Comparison of ENCODE assay signal across 8 cellular contexts in genomic region chr14:77615231-77616132, GRCh38.
DNase-seq lines count a peak whose midpoint lies in the region; ATAC-seq and TF ChIP-seq lines count a peak whose summit lies in the region.

No MANE protein-coding gene starts in this region.

- H3K4me3 Mint-ChIP-seq in stimulated activated memory B cell treated with anti-CD40 and anti-IgM and Interleukin-4, amounts not matched to agents 10 μg/mL and 1 μg/mL and 100 μg/mL, for 72 hours, result peak overlapping the region; percentile 87

- peak overlapping the region; percentile 88 for H3K9ac ChIP-seq in NT2/D1 (ENCODE audit: insufficient read length, low read depth)

- no peaks in the 10 kb centered on the region for H3K4me1 ChIP-seq in NT2/D1 (ENCODE audit: insufficient read depth, insufficient read length)

- intact Hi-C loops in posterior cingulate gyrus (cut with DNase I), result loop anchor here (2.0 to 10.0 kb wide), 4 partner anchors 59 to 291 kb away; partner anchors contain the start of genes AHSA1, ALKBH1, GSTZ1 and POMT2

- H3K9me3 Mint-ChIP-seq in stimulated activated memory B cell treated with anti-CD40 and anti-IgM and Interleukin-4, amounts not matched to agents 10 μg/mL and 1 μg/mL and 100 μg/mL, for 72 hours, result no peaks in the 10 kb centered on the region

- H3K4me3 ChIP-seq in NT2/D1 (ENCODE audit: insufficient read length, low read depth) (peak overlapping the region; percentile 74), astrocyte of the cerebellum (ENCODE audit: low read depth, low read length) (peak overlapping the region; percentile 80)

- H3K4me1 Mint-ChIP-seq in stimulated activated memory B cell treated with anti-CD40 and anti-IgM and Interleukin-4, amounts not matched to agents 10 μg/mL and 1 μg/mL and 100 μg/mL, for 72 hours, result peaks cover 39% of the 10 kb centered on the region

- ATAC-seq in stimulated activated memory B cell treated with anti-CD40 and anti-IgM and Interleukin-4, amounts not matched to agents 10 μg/mL and 1 μg/mL and 100 μg/mL, for 72 hours, result no peak
- no peak for ATAC-seq in GM21381 (IDR thresholded peaks at IDR 0.05; ENCODE audit: unreplicated experiment)

- no peaks in the 10 kb centered on the region for H3K27me3 Mint-ChIP-seq in stimulated activated memory B cell treated with anti-CD40 and anti-IgM and Interleukin-4, amounts not matched to agents 10 μg/mL and 1 μg/mL and 100 μg/mL, for 72 hours

- H3K27ac Mint-ChIP-seq in stimulated activated memory B cell treated with anti-CD40 and anti-IgM and Interleukin-4, amounts not matched to agents 10 μg/mL and 1 μg/mL and 100 μg/mL, for 72 hours, result peak overlapping the region; percentile 82

- peak overlapping the region; percentile 90 for H3K27ac ChIP-seq in layer of hippocampus (ENCODE audit: low read depth, low read length)

- DNase-seq in NCI-H82 (lab: John Stamatoyannopoulos, UW) (peak; percentile 26), NCI-H82 treated with DMSO at 0.1 percent for 48 hours (lab: John Stamatoyannopoulos, UW; ENCODE audit: unreplicated experiment) (no peak), NT2/D1 (ENCODE audit: low read depth, low spot score) (no peak), astrocyte of the cerebellum (ENCODE audit: low read depth) (no peak), posterior cingulate gyrus (no peak)

- H3K27me3 ChIP-seq in NT2/D1 (ENCODE audit: insufficient read depth, insufficient read length) (no peaks in the 10 kb centered on the region), layer of hippocampus (ENCODE audit: control insufficient read depth, insufficient read depth, low read length) (no peaks in the 10 kb centered on the region)

- no peak for TF ChIP-seq CTCF in astrocyte of the cerebellum (IDR thresholded peaks at IDR 0.05; ENCODE audit: low read depth, low read length, missing control alignments)

- in situ Hi-C loops in astrocyte of the cerebellum (cut with HindIII; ENCODE audit: low sequenced_read_pairs), result no loop called here

- H3K36me3 Mint-ChIP-seq in stimulated activated memory B cell treated with anti-CD40 and anti-IgM and Interleukin-4, amounts not matched to agents 10 μg/mL and 1 μg/mL and 100 μg/mL, for 72 hours, result peaks cover 6% of the 10 kb centered on the region

- no peaks in the 10 kb centered on the region for H3K9me3 ChIP-seq in NT2/D1 (ENCODE audit: insufficient read depth, low read length)

- H3K36me3 ChIP-seq in NT2/D1 (ENCODE audit: insufficient read depth, insufficient read length, low read length), result no peaks in the 10 kb centered on the region
